Comparison of ENCODE assay signal across 8 cellular contexts in genomic region chr16:81445926-81446317, GRCh38. TPM values are rescaled to one million over a fixed set of nuclear protein-coding genes. Genes with fewer than 3 reads are reported as not detected.
DNase-seq lines count a peak whose midpoint lies in the region; ATAC-seq and TF ChIP-seq lines count a peak whose summit lies in the region.

No MANE protein-coding gene starts in this region.

- intact Hi-C loops in right lobe of liver (cut with DNase I) = no loop called here

- H3K4me1 ChIP-seq in BE2C (no peaks in the 10 kb centered on the region; the same call in none of the 2 replicates), right lobe of liver (peaks cover 0 to 43% (median 18%) of the 10 kb centered on the region in 4 donors), tibial nerve (peaks cover 0 to 43% (median 22%) of the 10 kb centered on the region in 4 donors)

- TF ChIP-seq CTCF in BE2C (IDR thresholded peaks at IDR 0.05; ENCODE audit: low read depth, low read length) (no peak), HL-60 (IDR thresholded peaks at IDR 0.05; ENCODE audit: insufficient read depth, low read length) (no peak), right lobe of liver (IDR thresholded peaks at IDR 0.05) (no peak), tibial nerve (IDR thresholded peaks at IDR 0.05) (no peak)

- no peaks in the 10 kb centered on the region for H3K9me3 ChIP-seq in BE2C
- no peaks in the 10 kb centered on the region for H3K9me3 ChIP-seq in right lobe of liver
- H3K9me3 ChIP-seq in tibial nerve = no peaks in the 10 kb centered on the region

- H3K4me3 ChIP-seq in BE2C (ENCODE audit: low read depth, low read length) (peak overlapping the region; percentile 68), HL-60 (replicated peaks; ENCODE audit: insufficient read depth, low read length) (peak overlapping the region; percentile 65), right lobe of liver (peak overlapping the region; percentile 54 to 84 (median 79)), tibial nerve (peak overlapping the region; percentile 71 to 78 (median 74))

- 0% methylated on average over 7 of the region's 7 CpGs for WGBS in right lobe of liver (ENCODE audit: insufficient coverage, low coverage, low lambda C conversion rate, missing lambda C conversion rate)
- 7 to 17% methylated on average over 7 of the region's 7 CpGs for WGBS in tibial nerve, 2 donors

- H3K36me3 ChIP-seq in BE2C = no peaks in the 10 kb centered on the region
- no peaks in the 10 kb centered on the region for H3K36me3 ChIP-seq in right lobe of liver
- no peaks in the 10 kb centered on the region for H3K36me3 ChIP-seq in tibial nerve

- no peak for TF ChIP-seq EP300 in tibial nerve (IDR thresholded peaks at IDR 0.05)

- H3K27me3 ChIP-seq in BE2C = peaks cover 8% of the 10 kb centered on the region
- H3K27me3 ChIP-seq in HL-60 (ENCODE audit: insufficient read depth, poor library complexity, severe bottlenecking) = no peaks in the 10 kb centered on the region
- H3K27me3 ChIP-seq in right lobe of liver = no peaks in the 10 kb centered on the region
- H3K27me3 ChIP-seq in tibial nerve = no peaks in the 10 kb centered on the region

- TF ChIP-seq POLR2A in right lobe of liver (IDR thresholded peaks at IDR 0.05) = no peak
- TF ChIP-seq POLR2A in tibial nerve (IDR thresholded peaks at IDR 0.05) = no peak

- H3K27ac ChIP-seq in HL-60 (replicated peaks) = peak overlapping the region; percentile 79
- peak overlapping the region; percentile 26 for H3K27ac ChIP-seq in angular gyrus (ENCODE audit: low read depth, low read length)
- H3K27ac ChIP-seq in right lobe of liver = peak overlapping the region; percentile 71 to 96 (median 89)
- peak overlapping the region; percentile 70 to 89 (median 86) for H3K27ac ChIP-seq in tibial nerve

- DNase-seq in BE2C (no peak), HL-60 (ENCODE audit: low read depth in 1 of 2, low spot score in 1 of 2) (no peak), right lobe of liver (no peak), tibial nerve (ENCODE audit: low spot score in 2 of 2) (no peak), HK-2 (ENCODE audit: unreplicated experiment) (no peak)
- DNase-seq in central memory CD4-positive, alpha-beta T cell = no peak

- ATAC-seq in right lobe of liver (no peak), GM18909 (IDR thresholded peaks at IDR 0.05; ENCODE audit: poor library complexity, unreplicated experiment) (no peak)

RNA-seq across cellular contexts. Expression of gene CMIP, which starts 1.3 kb away (rescaled TPM):
- polyA plus RNA-seq in BE2C (2012; ENCODE audit: insufficient read depth, insufficient read length, low read depth) = 15.5 TPM
- total RNA-seq in right lobe of liver (10 to 100 TPM; 12.2 to 23.0 (median 16.5) TPM), tibial nerve (10 to 100 TPM; 28.2 to 48.8 (median 31.8) TPM)

Comparison
In these comparisons a context has a peak if more than half of its experiments do, and no peak if none do; other contexts are left out.
1. H3K27ac ChIP-seq: peak in every context shown above with its lines; median percentile 89 in right lobe of liver; 86 in tibial nerve; 79 in HL-60; 26 in angular gyrus.